Comparison of ENCODE assay signal across 22 cellular contexts in genomic region chr20:50230184-50230583, GRCh38. TPM values are rescaled to one million over a fixed set of nuclear protein-coding genes. Genes with fewer than 3 reads are reported as not detected.
DNase-seq lines count a peak whose midpoint lies in the region; ATAC-seq and TF ChIP-seq lines count a peak whose summit lies in the region.
"Had no signal": no experiment of that assay in that cellular context is flagged by ENCODE, and none has a peak within 500 bp of the region (broad histone marks: within the 10 kb centered on the region; RNA-seq: fewer than 3 reads in every experiment).

No MANE protein-coding gene starts in this region.

- H3K27me3 ChIP-seq in neutrophil, result no peaks in the 10 kb centered on the region
- no peaks in the 10 kb centered on the region for H3K27me3 ChIP-seq in gastrocnemius medialis
- H3K27me3 ChIP-seq: BLaER1 treated with 17β-estradiol and CSF1 and Interleukin-3, amounts not matched to agents 10 nM and 100 nM had no signal

- H3K9me3 ChIP-seq in neutrophil, result no peaks in the 10 kb centered on the region
- H3K9me3 ChIP-seq in gastrocnemius medialis, result no peaks in the 10 kb centered on the region
- H3K9me3 ChIP-seq: BLaER1 treated with 17β-estradiol and CSF1 and Interleukin-3, amounts not matched to agents 10 nM and 100 nM; SK-N-SH had no signal

- TF ChIP-seq POLR2A in gastrocnemius medialis (IDR thresholded peaks at IDR 0.05), result no peak

- no peaks in the 10 kb centered on the region for H3K36me3 Mint-ChIP-seq in activated T-cell treated with anti-CD3 and anti-CD28 coated beads, Interleukin-2, amount 50 U/mL, for 24 hours (ENCODE audit: low read depth)
- peaks cover 6% of the 10 kb centered on the region for H3K36me3 Mint-ChIP-seq in effector memory CD8-positive, alpha-beta T cell (ENCODE audit: insufficient read depth)
- H3K36me3 Mint-ChIP-seq: CD8-positive, alpha-beta T cell had no signal

- in situ Hi-C loops in gastrocnemius medialis (cut with MboI; ENCODE audit: low sequenced_read_pairs in 4 of 4), result no loop called here

- H3K4me1 ChIP-seq in neutrophil (ENCODE audit: control insufficient read depth in 1 of 2, insufficient read depth in 1 of 2, low read depth in 1 of 2, low read length in 1 of 2) (peaks cover 47 to 50% of the 10 kb centered on the region in 2 experiments), gastrocnemius medialis (peaks cover 2 to 7% of the 10 kb centered on the region in 2 donors)

- H3K4me3 ChIP-seq in neutrophil (ENCODE audit: low read depth in 1 of 2, low read length in 1 of 2) (no peak overlapping the region), gastrocnemius medialis (no peak overlapping the region)
- H3K4me3 ChIP-seq: BLaER1 treated with 17β-estradiol and CSF1 and Interleukin-3, amounts not matched to agents 10 nM and 100 nM; GM23338 had no signal

- TF ChIP-seq CTCF in neutrophil (IDR thresholded peaks at IDR 0.05) (no peak), gastrocnemius medialis (IDR thresholded peaks at IDR 0.05 in 4 of 5, conservative IDR thresholded peaks at IDR 0.05 in 1 of 5) (no peak)

- peak overlapping the region; percentile 8 for H3K27ac Mint-ChIP-seq in activated T-cell treated with anti-CD3 and anti-CD28 coated beads, Interleukin-2, amount 50 U/mL, for 24 hours
- H3K27ac Mint-ChIP-seq in effector memory CD8-positive, alpha-beta T cell, result no peak overlapping the region
- H3K27ac Mint-ChIP-seq: CD8-positive, alpha-beta T cell; GM23338 had no signal

- H3K27ac ChIP-seq in neutrophil, result peak overlapping the region; percentile 77
- H3K27ac ChIP-seq in gastrocnemius medialis, result no peak overlapping the region
- H3K27ac ChIP-seq: 22Rv1; BLaER1 treated with 17β-estradiol and CSF1 and Interleukin-3, amounts not matched to agents 10 nM and 100 nM; RWPE1 had no signal

- H3K4me1 Mint-ChIP-seq in activated T-cell treated with anti-CD3 and anti-CD28 coated beads, Interleukin-2, amount 50 U/mL, for 24 hours (ENCODE audit: low read depth), result peaks cover 11% of the 10 kb centered on the region
- H3K4me1 Mint-ChIP-seq in effector memory CD8-positive, alpha-beta T cell (ENCODE audit: low read depth in 2 of 2), result no peaks in the 10 kb centered on the region
- H3K4me1 Mint-ChIP-seq: GM23338 had no signal

- intact Hi-C loops in head of caudate nucleus (cut with DNase I), result no loop called here
- intact Hi-C loops in gastrocnemius medialis (cut with DNase I; ENCODE audit: low total_unique reads), result no loop called here

- no peak overlapping the region for H3K4me3 Mint-ChIP-seq in activated T-cell treated with anti-CD3 and anti-CD28 coated beads, Interleukin-2, amount 50 U/mL, for 24 hours
- H3K4me3 Mint-ChIP-seq in effector memory CD8-positive, alpha-beta T cell, result no peak overlapping the region
- H3K4me3 Mint-ChIP-seq: CD8-positive, alpha-beta T cell; GM23338 had no signal

- H3K36me3 ChIP-seq in neutrophil (no peaks in the 10 kb centered on the region), gastrocnemius medialis (no peaks in the 10 kb centered on the region)
- H3K36me3 ChIP-seq: BLaER1 treated with 17β-estradiol and CSF1 and Interleukin-3, amounts not matched to agents 10 nM and 100 nM had no signal

- H3K27me3 Mint-ChIP-seq in activated T-cell treated with anti-CD3 and anti-CD28 coated beads, Interleukin-2, amount 50 U/mL, for 24 hours, result no peaks in the 10 kb centered on the region
- peaks cover 0 to 6% of the 10 kb centered on the region in 2 donors for H3K27me3 Mint-ChIP-seq in effector memory CD8-positive, alpha-beta T cell

- no peaks in the 10 kb centered on the region for H3K9me3 Mint-ChIP-seq in activated T-cell treated with anti-CD3 and anti-CD28 coated beads, Interleukin-2, amount 50 U/mL, for 24 hours
- no peaks in the 10 kb centered on the region for H3K9me3 Mint-ChIP-seq in effector memory CD8-positive, alpha-beta T cell
- H3K9me3 Mint-ChIP-seq: CD8-positive, alpha-beta T cell; GM23338 had no signal

- no peak for ATAC-seq in gastrocnemius medialis
- no peak for ATAC-seq in effector memory CD8-positive, alpha-beta T cell (replicated peaks)
- ATAC-seq: CD8-positive, alpha-beta T cell; GM23338; HepG2 had no signal

- no peak for DNase-seq in activated T-cell treated with anti-CD3 and anti-CD28 coated beads, Interleukin-2, amount 50 U/mL, for 24 hours
- DNase-seq in activated T-cell treated with anti-CD3 and anti-CD28 coated beads, Interleukin-2, amount 50 U/mL, for 48 hours, result no peak
- DNase-seq in head of caudate nucleus, result peak in 31 of 42 donors; percentile 9 to 84 (median 50)
- DNase-seq in gastrocnemius medialis, result no peak
- DNase-seq in effector memory CD8-positive, alpha-beta T cell, result no peak
- DNase-seq in 8988T, result no peak
- no peak for DNase-seq in NCI-H82 treated with DMSO at 0.1 percent for 48 hours (lab: John Stamatoyannopoulos, UW; ENCODE audit: unreplicated experiment)
- DNase-seq: CD8-positive, alpha-beta T cell; KG1; NCI-H1092 treated with DMSO at 0.1 percent for 48 hours; NCI-H1436 treated with DMSO at 0.1 percent for 48 hours; NCI-H2029; NCI-H2227 treated with DMSO at 0.1 percent for 48 hours; NCI-H510A; SIG-M5; SK-N-SH had no signal

RNA-seq across cellular contexts. Expression of gene CEBPB, which starts 39.6 kb away (rescaled TPM):
- 100 to 1,000 TPM; 219 to 434 (median 321) TPM for total RNA-seq in gastrocnemius medialis

Comparison
In these comparisons a context has a peak if more than half of its experiments do, and no peak if none do; other contexts are left out.
1. DNase-seq: peak in head of caudate nucleus (31 of 42); none in activated T-cell treated with anti-CD3 and anti-CD28 coated beads, Interleukin-2, amount 50 U/mL, for 24 hours (single experiment), activated T-cell treated with anti-CD3 and anti-CD28 coated beads, Interleukin-2, amount 50 U/mL, for 48 hours (0 of 2), gastrocnemius medialis (0 of 2), effector memory CD8-positive, alpha-beta T cell (0 of 3), 8988T (single experiment) and NCI-H82 treated with DMSO at 0.1 percent for 48 hours (single experiment).